ENCODE assay signal across 1 cellular context in genomic region chrX:1151378-1152077, GRCh38.
TF ChIP-seq lines count a peak whose summit lies in the region.

No MANE protein-coding gene starts in this region.

TF ChIP-seq in H1, 55 proteins besides CTCF, POLR2A, EP300 and RAD21:
- no peak for TF ChIP-seq CBX5 (IDR thresholded peaks at IDR 0.05; ENCODE audit: low read depth, low read length)
- TF ChIP-seq SIRT6 (IDR thresholded peaks at IDR 0.05; ENCODE audit: low read length): no peak
- TF ChIP-seq TCF12 (IDR thresholded peaks at IDR 0.05; ENCODE audit: low read depth, low read length): no peak
- TF ChIP-seq MAFK (IDR thresholded peaks at IDR 0.05; ENCODE audit: low read depth, low read length): no peak
- no peak for TF ChIP-seq SIN3A (conservative IDR thresholded peaks at IDR 0.05 in 1 of 2, IDR thresholded peaks at IDR 0.05 in 1 of 2; ENCODE audit: low read depth in 1 of 2, low read length in 2 of 2)
- no peak for TF ChIP-seq TAF7 (optimal IDR thresholded peaks at IDR 0.05; ENCODE audit: borderline replicate concordance, low read depth, low read length)
- TF ChIP-seq TBP (IDR thresholded peaks at IDR 0.05; ENCODE audit: low read depth, low read length): no peak
- TF ChIP-seq SIX5 (IDR thresholded peaks at IDR 0.05; ENCODE audit: low read depth, low read length): no peak
- no peak for TF ChIP-seq CTBP2 (IDR thresholded peaks at IDR 0.05; ENCODE audit: borderline replicate concordance, insufficient read depth, insufficient read length, low read length)
- no peak for TF ChIP-seq KDM5A (IDR thresholded peaks at IDR 0.05; ENCODE audit: low read length)
- TF ChIP-seq TAF1 (IDR thresholded peaks at IDR 0.05; ENCODE audit: low read depth, low read length): no peak
- no peak for TF ChIP-seq PHF8 (conservative IDR thresholded peaks at IDR 0.05; ENCODE audit: low read depth, low read length)
- TF ChIP-seq SP1 (IDR thresholded peaks at IDR 0.05; ENCODE audit: low read depth, low read length): no peak
- TF ChIP-seq NRF1 (IDR thresholded peaks at IDR 0.05; ENCODE audit: low read depth, low read length): no peak
